ENCODE assay signal across 1 cellular context in genomic region chrX:10725071-10725470, GRCh38.
TF ChIP-seq lines count a peak whose summit lies in the region.

No MANE protein-coding gene starts in this region.

TF ChIP-seq in SK-N-SH, 30 proteins besides CTCF, POLR2A, EP300 and RAD21 (continued from another document):
- TF ChIP-seq REST (IDR thresholded peaks at IDR 0.05; ENCODE audit: low read depth, low read length) (no peak), JUND (IDR thresholded peaks at IDR 0.05) (no peak), FOSL2 (IDR thresholded peaks at IDR 0.05; ENCODE audit: borderline replicate concordance, low read depth) (no peak), RXRA (IDR thresholded peaks at IDR 0.05; ENCODE audit: borderline replicate concordance, low read depth) (no peak), MEF2A (IDR thresholded peaks at IDR 0.05; ENCODE audit: borderline replicate concordance, low read depth) (no peak), EZH2phosphoT487 (IDR thresholded peaks at IDR 0.05; ENCODE audit: borderline replicate concordance, low read depth) (no peak), TCF12 (IDR thresholded peaks at IDR 0.05) (no peak), NFIC (IDR thresholded peaks at IDR 0.05; ENCODE audit: borderline replicate concordance) (no peak), RFX5 (IDR thresholded peaks at IDR 0.05; ENCODE audit: low read length) (no peak)
- TF ChIP-seq, protein P1, sequence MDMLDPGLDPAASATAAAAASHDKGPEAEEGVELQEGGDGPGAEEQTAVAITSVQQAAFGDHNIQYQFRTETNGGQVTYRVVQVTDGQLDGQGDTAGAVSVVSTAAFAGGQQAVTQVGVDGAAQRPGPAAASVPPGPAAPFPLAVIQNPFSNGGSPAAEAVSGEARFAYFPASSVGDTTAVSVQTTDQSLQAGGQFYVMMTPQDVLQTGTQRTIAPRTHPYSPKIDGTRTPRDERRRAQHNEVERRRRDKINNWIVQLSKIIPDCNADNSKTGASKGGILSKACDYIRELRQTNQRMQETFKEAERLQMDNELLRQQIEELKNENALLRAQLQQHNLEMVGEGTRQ (IDR thresholded peaks at IDR 0.05; ENCODE audit: borderline replicate concordance, low read depth, low read length): no peak
- TF ChIP-seq, protein P2, sequence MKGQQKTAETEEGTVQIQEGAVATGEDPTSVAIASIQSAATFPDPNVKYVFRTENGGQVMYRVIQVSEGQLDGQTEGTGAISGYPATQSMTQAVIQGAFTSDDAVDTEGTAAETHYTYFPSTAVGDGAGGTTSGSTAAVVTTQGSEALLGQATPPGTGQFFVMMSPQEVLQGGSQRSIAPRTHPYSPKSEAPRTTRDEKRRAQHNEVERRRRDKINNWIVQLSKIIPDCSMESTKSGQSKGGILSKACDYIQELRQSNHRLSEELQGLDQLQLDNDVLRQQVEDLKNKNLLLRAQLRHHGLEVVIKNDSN (IDR thresholded peaks at IDR 0.05; ENCODE audit: borderline replicate concordance, low read depth): no peak
TF ChIP-seq in SK-N-SH: peak in this region for 0.
